Comparison of ENCODE assay signal across 20 cellular contexts in genomic region chr4:80730158-80730557, GRCh38.
DNase-seq lines count a peak whose midpoint lies in the region; ATAC-seq and TF ChIP-seq lines count a peak whose summit lies in the region.
"Had no signal": no experiment of that assay in that cellular context is flagged by ENCODE, and none has a peak within 500 bp of the region (broad histone marks: within the 10 kb centered on the region; RNA-seq: fewer than 3 reads in every experiment).

No MANE protein-coding gene starts in this region.

- H3K4me2 ChIP-seq in OCI-LY1 (ENCODE audit: low read length) (peak overlapping the region; percentile 28; the same call in 1 of the 2 replicates), GM23248 (ENCODE audit: unreplicated experiment) (no peak overlapping the region)
- H3K4me2 ChIP-seq: BLaER1 had no signal

- intact Hi-C loops in upper lobe of right lung (cut with DNase I), result no loop called here

- ATAC-seq in upper lobe of right lung, result peak; percentile 34
- no peak for ATAC-seq in activated T-cell treated with anti-CD3 and anti-CD28 coated beads, Interleukin-2, amount 50 U/mL, for 72 hours (replicated peaks in 1 of 2)
- ATAC-seq: CD8-positive, alpha-beta T cell; GM12878 had no signal

- H3K27me3 ChIP-seq in OCI-LY1 (ENCODE audit: insufficient read depth, low read length) (no peaks in the 10 kb centered on the region), upper lobe of right lung (no peaks in the 10 kb centered on the region), GM23248 (replicated peaks; ENCODE audit: insufficient read depth) (no peaks in the 10 kb centered on the region)
- H3K27me3 ChIP-seq: BLaER1 had no signal

- peak; percentile 55 for DNase-seq in DMS79 (lab: John Stamatoyannopoulos, UW)
- DNase-seq in DMS79 treated with DMSO at 0.1 percent for 48 hours (lab: John Stamatoyannopoulos, UW), result no peak
- DNase-seq in neural crest cell (ENCODE audit: low read depth, low spot score), result no peak
- DNase-seq in upper lobe of right lung, result no peak
- DNase-seq in GM23248, result no peak
- DNase-seq in foreskin fibroblast, result no peak
- no peak for DNase-seq in activated T-cell treated with anti-CD3 and anti-CD28 coated beads, Interleukin-2, amount 50 U/mL, for 72 hours
- DNase-seq: Calu3; CD4-positive, CD25-positive, alpha-beta regulatory T cell; CD8-positive, alpha-beta T cell; EL; GDM1; H7; HCEC 1CT had no signal

- H3K36me3 Mint-ChIP-seq in neural crest cell (ENCODE audit: low read depth), result no peaks in the 10 kb centered on the region
- no peaks in the 10 kb centered on the region for H3K36me3 Mint-ChIP-seq in activated T-cell treated with anti-CD3 and anti-CD28 coated beads, Interleukin-2, amount 50 U/mL, for 72 hours (ENCODE audit: insufficient read depth in 2 of 2)
- H3K36me3 Mint-ChIP-seq: CD4-positive, CD25-positive, alpha-beta regulatory T cell; CD8-positive, alpha-beta T cell had no signal

- H3K36me3 ChIP-seq in OCI-LY1 (ENCODE audit: insufficient read depth, low read length) (no peaks in the 10 kb centered on the region), upper lobe of right lung (no peaks in the 10 kb centered on the region), GM23248 (ENCODE audit: low read depth) (no peaks in the 10 kb centered on the region)
- H3K36me3 ChIP-seq: BLaER1 had no signal

- H3K27ac ChIP-seq in OCI-LY1 (ENCODE audit: low read depth, low read length, poor library complexity, severe bottlenecking), result peak overlapping the region; percentile 92
- H3K27ac ChIP-seq in upper lobe of right lung, result no peak overlapping the region
- no peak overlapping the region for H3K27ac ChIP-seq in GM23248
- H3K27ac ChIP-seq: 22Rv1, BLaER1, C4-2B had no signal

- no peak overlapping the region for H3K4me3 Mint-ChIP-seq in neural crest cell
- no peak overlapping the region for H3K4me3 Mint-ChIP-seq in activated T-cell treated with anti-CD3 and anti-CD28 coated beads, Interleukin-2, amount 50 U/mL, for 72 hours
- H3K4me3 Mint-ChIP-seq: B cell; CD4-positive, CD25-positive, alpha-beta regulatory T cell; CD8-positive, alpha-beta T cell had no signal

- H4K20me1 ChIP-seq in OCI-LY1 (ENCODE audit: insufficient read depth, low read length), result no peaks in the 10 kb centered on the region
- H4K20me1 ChIP-seq in GM23248 (ENCODE audit: insufficient read depth), result no peaks in the 10 kb centered on the region
- H4K20me1 ChIP-seq: BLaER1 had no signal

- no peak overlapping the region for H2AFZ ChIP-seq in OCI-LY1 (ENCODE audit: low read length)
- H2AFZ ChIP-seq in GM23248, result no peak overlapping the region

- H3K4me3 ChIP-seq in OCI-LY1 (ENCODE audit: low read depth, low read length, poor library complexity, severe bottlenecking) (no peak overlapping the region), upper lobe of right lung (no peak overlapping the region), GM23248 (no peak overlapping the region), foreskin fibroblast (ENCODE audit: low read depth in 1 of 2, low read length in 2 of 2) (no peak overlapping the region)
- H3K4me3 ChIP-seq: BLaER1, GM12878 had no signal

- peaks cover 5% of the 10 kb centered on the region for H3K9me3 Mint-ChIP-seq in neural crest cell
- peaks cover 2 to 4% of the 10 kb centered on the region in 2 donors for H3K9me3 Mint-ChIP-seq in activated T-cell treated with anti-CD3 and anti-CD28 coated beads, Interleukin-2, amount 50 U/mL, for 72 hours

- H3K27me3 Mint-ChIP-seq in neural crest cell (ENCODE audit: low read depth), result peaks cover 20% of the 10 kb centered on the region
- no peaks in the 10 kb centered on the region for H3K27me3 Mint-ChIP-seq in activated T-cell treated with anti-CD3 and anti-CD28 coated beads, Interleukin-2, amount 50 U/mL, for 72 hours (ENCODE audit: low read depth)

- H3K4me1 ChIP-seq in OCI-LY1 (ENCODE audit: insufficient read depth, low read length, severe bottlenecking) (peaks cover 63% of the 10 kb centered on the region), upper lobe of right lung (no peaks in the 10 kb centered on the region), GM23248 (ENCODE audit: insufficient read depth) (no peaks in the 10 kb centered on the region)
- H3K4me1 ChIP-seq: BLaER1 had no signal

- TF ChIP-seq CTCF in OCI-LY1 (IDR thresholded peaks at IDR 0.05; ENCODE audit: low read length) (no peak), neural crest cell (conservative IDR thresholded peaks at IDR 0.05) (no peak), upper lobe of right lung (IDR thresholded peaks at IDR 0.05) (no peak), foreskin fibroblast (IDR thresholded peaks at IDR 0.05; ENCODE audit: low read depth, low read length) (no peak)

- no peaks in the 10 kb centered on the region for H3K4me1 Mint-ChIP-seq in neural crest cell
- H3K4me1 Mint-ChIP-seq in activated T-cell treated with anti-CD3 and anti-CD28 coated beads, Interleukin-2, amount 50 U/mL, for 72 hours (ENCODE audit: low read depth), result no peaks in the 10 kb centered on the region
- H3K4me1 Mint-ChIP-seq: B cell; CD4-positive, CD25-positive, alpha-beta regulatory T cell had no signal

- H3K9ac ChIP-seq in OCI-LY1 (ENCODE audit: low read length) (peak overlapping the region; percentile 43; the same call in 1 of the 2 replicates), GM23248 (no peak overlapping the region)
- H3K9ac ChIP-seq: BLaER1 had no signal

- H3K27ac Mint-ChIP-seq in neural crest cell (ENCODE audit: unreplicated experiment), result peak overlapping the region; percentile 27
- no peak overlapping the region for H3K27ac Mint-ChIP-seq in activated T-cell treated with anti-CD3 and anti-CD28 coated beads, Interleukin-2, amount 50 U/mL, for 72 hours
- H3K27ac Mint-ChIP-seq: B cell; CD4-positive, CD25-positive, alpha-beta regulatory T cell; CD8-positive, alpha-beta T cell had no signal

- H3K79me2 ChIP-seq in OCI-LY1 (ENCODE audit: insufficient read depth, low read length) (no peaks in the 10 kb centered on the region), GM23248 (ENCODE audit: insufficient read depth) (no peaks in the 10 kb centered on the region)

- WGBS in GM23248 (ENCODE audit: low coverage in 1 of 2, low lambda C conversion rate in 2 of 2, missing lambda C conversion rate in 2 of 2), 2 experiments, result 38 to 80% methylated on average over 1 of the region's 1 CpG

- H3K9me2 ChIP-seq in OCI-LY1 (ENCODE audit: low read depth, low read length) (no peaks in the 10 kb centered on the region), GM23248 (ENCODE audit: insufficient read depth) (no peaks in the 10 kb centered on the region)

- in situ Hi-C loops in GM23248 (cut with MboI), result no loop called here

- H3K9me3 ChIP-seq in OCI-LY1 (ENCODE audit: low read length) (0 out of 2 replicates have a peak, but pooled peaks cover 5% of the 10 kb centered on the region), upper lobe of right lung (no peaks in the 10 kb centered on the region), GM23248 (ENCODE audit: low read depth) (no peaks in the 10 kb centered on the region)
- H3K9me3 ChIP-seq: BLaER1 had no signal

- H3F3A ChIP-seq in OCI-LY1 (ENCODE audit: insufficient read depth, low read length), result no peaks in the 10 kb centered on the region; the same call in 1 of the 2 replicates
- H3F3A ChIP-seq in GM23248 (ENCODE audit: insufficient read depth), result no peaks in the 10 kb centered on the region
